ENCODE assay signal across 1 cellular context in the genomic region with DNA sequence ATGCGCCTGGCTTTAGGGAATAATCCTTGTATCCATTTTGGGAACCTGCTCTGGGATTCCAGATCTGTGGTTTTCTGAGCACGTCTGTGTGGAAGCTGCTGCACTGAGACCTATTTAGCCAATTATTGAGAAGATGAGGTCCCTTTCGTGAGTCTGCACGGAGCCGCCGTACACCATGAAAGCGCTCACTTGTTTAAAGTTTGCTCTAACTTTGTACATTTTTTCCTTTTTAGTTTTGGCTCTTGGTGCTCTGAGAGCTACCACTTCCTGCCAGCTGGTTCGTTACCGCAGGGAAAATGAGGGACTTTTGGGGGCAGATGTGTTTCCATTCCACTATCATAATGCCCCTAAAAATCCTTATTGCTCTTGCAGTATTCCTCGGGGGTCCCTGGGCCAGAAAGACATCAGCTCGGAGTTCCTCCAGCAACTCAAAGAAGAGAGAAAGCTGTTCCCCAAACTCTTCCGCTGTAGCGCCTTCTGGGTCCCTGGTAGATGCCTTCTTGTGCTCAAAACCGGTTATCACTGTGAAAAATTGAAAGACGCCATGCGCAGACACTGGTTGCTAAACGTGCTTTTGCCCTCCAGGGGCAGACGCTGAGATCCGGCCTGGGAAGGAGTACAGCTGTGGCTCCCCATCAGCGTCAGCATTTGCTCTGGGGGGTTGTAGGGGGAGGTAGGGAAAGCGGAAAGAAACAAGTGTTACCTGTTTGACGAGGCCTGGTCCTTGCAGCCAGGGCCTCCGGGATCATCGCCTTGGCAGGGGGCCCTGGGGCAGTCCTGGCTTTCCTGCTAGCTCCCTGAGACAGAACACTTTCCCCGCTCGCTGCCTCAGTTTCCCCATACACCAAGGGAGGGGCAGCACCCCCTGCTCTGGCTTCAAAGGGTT.
TF ChIP-seq lines count a peak whose summit lies in the region.

No MANE protein-coding gene starts in this region.

TF ChIP-seq in H1, 55 proteins besides CTCF, POLR2A, EP300 and RAD21 (continued from another document):
- TF ChIP-seq YY1 (IDR thresholded peaks at IDR 0.05; ENCODE audit: low read depth, low read length) (no peak), SP2 (IDR thresholded peaks at IDR 0.05; ENCODE audit: low read length) (no peak), ASH2L (IDR thresholded peaks at IDR 0.05; ENCODE audit: low read length) (peak; percentile 62), SP1 (IDR thresholded peaks at IDR 0.05; ENCODE audit: low read depth, low read length) (peak; percentile 82), TBP (IDR thresholded peaks at IDR 0.05; ENCODE audit: low read depth, low read length) (peak; percentile 27; the same call in 1 of the 2 replicates), POU5F1 (IDR thresholded peaks at IDR 0.05; ENCODE audit: low read depth, low read length) (no peak), RBBP5 (IDR thresholded peaks at IDR 0.05; ENCODE audit: borderline replicate concordance, low read depth, low read length) (0 out of 2 replicates have a peak, but pooled peaks have one; percentile 59)
- TF ChIP-seq, protein P1, sequence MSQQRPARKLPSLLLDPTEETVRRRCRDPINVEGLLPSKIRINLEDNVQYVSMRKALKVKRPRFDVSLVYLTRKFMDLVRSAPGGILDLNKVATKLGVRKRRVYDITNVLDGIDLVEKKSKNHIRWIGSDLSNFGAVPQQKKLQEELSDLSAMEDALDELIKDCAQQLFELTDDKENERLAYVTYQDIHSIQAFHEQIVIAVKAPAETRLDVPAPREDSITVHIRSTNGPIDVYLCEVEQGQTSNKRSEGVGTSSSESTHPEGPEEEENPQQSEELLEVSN (IDR thresholded peaks at IDR 0.05), result 0 out of 2 replicates have a peak, but pooled peaks have one; percentile 12
- TF ChIP-seq, protein P2, sequence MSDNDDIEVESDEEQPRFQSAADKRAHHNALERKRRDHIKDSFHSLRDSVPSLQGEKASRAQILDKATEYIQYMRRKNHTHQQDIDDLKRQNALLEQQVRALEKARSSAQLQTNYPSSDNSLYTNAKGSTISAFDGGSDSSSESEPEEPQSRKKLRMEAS (IDR thresholded peaks at IDR 0.05), result peak; percentile 52
